In the genomic region with DNA sequence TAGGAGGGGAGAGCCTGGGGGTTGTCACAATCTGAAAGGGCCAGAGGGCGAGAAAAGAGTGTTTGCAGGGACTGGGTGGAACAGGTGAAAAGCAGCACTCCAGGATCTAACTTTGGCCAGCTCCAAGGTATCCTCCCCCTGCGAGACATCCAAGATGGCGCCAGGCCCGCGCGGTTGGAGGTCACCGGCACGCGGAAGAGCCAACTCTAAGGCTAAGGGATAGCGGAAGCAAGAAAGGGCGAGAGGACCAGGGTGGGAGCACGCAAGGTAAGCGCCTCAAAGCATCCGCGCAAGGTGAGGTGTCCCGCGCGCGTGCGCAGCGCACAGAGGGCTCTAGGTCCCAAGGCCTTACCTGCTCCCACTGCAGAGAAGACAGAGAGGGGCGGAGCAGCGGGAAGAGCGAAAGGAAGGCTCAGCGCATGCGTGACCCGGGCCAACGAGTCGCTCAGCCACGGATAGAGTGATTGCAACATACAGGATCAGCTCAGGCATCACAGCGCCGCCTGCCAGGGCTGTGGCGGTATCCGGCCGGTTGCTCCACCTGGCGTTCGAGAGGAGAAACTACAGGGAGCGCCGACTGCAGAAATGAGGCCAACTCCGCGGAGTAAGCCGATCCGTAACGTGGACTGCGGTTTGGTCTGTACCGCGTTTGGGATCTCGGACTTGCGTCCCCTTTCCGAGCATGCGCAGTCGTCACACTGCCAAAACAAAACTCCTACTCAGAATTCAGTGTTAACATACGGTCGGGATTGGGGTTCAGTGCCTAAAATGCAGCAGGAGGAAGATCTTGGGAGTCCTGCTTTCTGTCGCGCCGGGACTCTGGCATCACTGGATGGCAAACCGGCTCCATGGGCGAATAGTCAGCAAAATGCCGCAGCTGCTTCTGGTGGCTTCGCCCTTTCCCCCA, we compare ENCODE assay signal across 8 cellular contexts. TPM values are rescaled to one million over a fixed set of nuclear protein-coding genes. Genes with fewer than 3 reads are reported as not detected.
DNase-seq lines count a peak whose midpoint lies in the region; ATAC-seq and TF ChIP-seq lines count a peak whose summit lies in the region.

A gene (minus strand): TSS at position 383 of the 907 bp plus-strand sequence. CDS start 3,469 bp downstream, outside the sequence.

- peaks cover 11% of the 10 kb centered on the region for H3K36me3 ChIP-seq in CD8-positive, alpha-beta memory T cell (ENCODE audit: insufficient read depth, low read length)
- peaks cover 0 to 13% (median 7%) of the 10 kb centered on the region in 4 donors for H3K36me3 ChIP-seq in right lobe of liver

- peak within 1 kb of the TSS; percentile 69 for H3K27ac ChIP-seq in CD8-positive, alpha-beta memory T cell (ENCODE audit: low read depth, low read length)
- H3K27ac ChIP-seq in dorsolateral prefrontal cortex (peak within 1 kb of the TSS; percentile 89 to 100 (median 99)), right lobe of liver (peak within 1 kb of the TSS; percentile 82 to 92 (median 90))

- no peaks in the 10 kb centered on the region for H3K9me3 ChIP-seq in CD8-positive, alpha-beta memory T cell (ENCODE audit: low read length)
- no peaks in the 10 kb centered on the region for H3K9me3 ChIP-seq in right lobe of liver

- WGBS in right lobe of liver (ENCODE audit: insufficient coverage, low coverage, low lambda C conversion rate, missing lambda C conversion rate), result 2% methylated on average over 44 of the region's 61 CpGs

- intact Hi-C loops in activated CD4-positive, alpha-beta memory T cell treated with anti-CD3 and anti-CD28 coated beads for 36 hours (cut with micrococcal nuclease), result loop anchor here (1.0 to 5.0 kb wide), 6 partner anchors 50 to 224 kb away; a partner anchor contains a TSS
- intact Hi-C loops in dorsolateral prefrontal cortex (cut with DNase I) (loop anchor here (1.0 to 2.0 kb wide), 8 partner anchors 17 to 175 kb away; a partner anchor contains a TSS), right lobe of liver (cut with DNase I) (loop anchor here in 1 of 2 donors (10.0 kb wide), 1 partner anchor 131 kb away; no protein-coding TSS in a partner anchor)

- peak within 1 kb of the TSS; percentile 81 to 98 (median 96) for H3K27ac Mint-ChIP-seq in CD8-positive, alpha-beta memory T cell
- H3K27ac Mint-ChIP-seq in activated CD4-positive, alpha-beta memory T cell treated with anti-CD3 and anti-CD28 coated beads for 36 hours, result peak within 1 kb of the TSS; percentile 89

- H3K4me3 ChIP-seq in CD8-positive, alpha-beta memory T cell (ENCODE audit: low read length), result peak within 1 kb of the TSS; percentile 84
- peak within 1 kb of the TSS; percentile 61 to 97 (median 85) for H3K4me3 ChIP-seq in dorsolateral prefrontal cortex
- H3K4me3 ChIP-seq in right lobe of liver, result peak within 1 kb of the TSS; percentile 64 to 88 (median 83)

- H3K4me1 Mint-ChIP-seq in CD8-positive, alpha-beta memory T cell, result peaks cover 39 to 51% (median 39%) of the 10 kb centered on the region in 3 donors
- H3K4me1 Mint-ChIP-seq in activated CD4-positive, alpha-beta memory T cell treated with anti-CD3 and anti-CD28 coated beads for 36 hours (ENCODE audit: low read depth), result peaks cover 26% of the 10 kb centered on the region

- ATAC-seq in GM19452 (IDR thresholded peaks at IDR 0.05; ENCODE audit: unreplicated experiment) (peak; percentile 95), right lobe of liver (peak; percentile 94 to 98 (median 96))

- DNase-seq in CD8-positive, alpha-beta memory T cell, result peak; percentile 95 to 98 (median 97)
- DNase-seq in HK-2 (ENCODE audit: unreplicated experiment) (peak; percentile 98), NCI-H82 treated with DMSO at 0.1 percent for 48 hours (lab: John Stamatoyannopoulos, UW; ENCODE audit: unreplicated experiment) (peak; percentile 98), dorsolateral prefrontal cortex (peak; percentile 95 to 98 (median 96)), right lobe of liver (peak; percentile 96 to 98 (median 98))
- DNase-seq in activated CD4-positive, alpha-beta memory T cell treated with anti-CD3 and anti-CD28 coated beads for 36 hours, result peak; percentile 98
- peak; percentile 96 to 98 for DNase-seq in stimulated activated CD4-positive, alpha-beta T cell treated with anti-CD3 and anti-CD28 coated beads, Interleukin-4, amount 100 ng/mL, for 4 hours

- peaks cover 19% of the 10 kb centered on the region for H3K4me1 ChIP-seq in CD8-positive, alpha-beta memory T cell (ENCODE audit: insufficient read depth, low read length)
- H3K4me1 ChIP-seq in right lobe of liver, result peaks cover 0 to 8% (median 0%) of the 10 kb centered on the region in 4 donors

- peak; percentile 62 for TF ChIP-seq POLR2A in right lobe of liver (IDR thresholded peaks at IDR 0.05)

- no peaks in the 10 kb centered on the region for H3K9me3 Mint-ChIP-seq in CD8-positive, alpha-beta memory T cell
- H3K9me3 Mint-ChIP-seq in activated CD4-positive, alpha-beta memory T cell treated with anti-CD3 and anti-CD28 coated beads for 36 hours, result no peaks in the 10 kb centered on the region

- peak within 1 kb of the TSS; percentile 87 to 98 (median 96) for H3K4me3 Mint-ChIP-seq in CD8-positive, alpha-beta memory T cell
- peak within 1 kb of the TSS; percentile 81 for H3K4me3 Mint-ChIP-seq in activated CD4-positive, alpha-beta memory T cell treated with anti-CD3 and anti-CD28 coated beads for 36 hours

- H3K36me3 Mint-ChIP-seq in CD8-positive, alpha-beta memory T cell, result peaks cover 4 to 32% (median 10%) of the 10 kb centered on the region in 3 donors
- H3K36me3 Mint-ChIP-seq in activated CD4-positive, alpha-beta memory T cell treated with anti-CD3 and anti-CD28 coated beads for 36 hours, result peaks cover 28% of the 10 kb centered on the region

- POLR2A ChIA-PET in CD8-positive, alpha-beta memory T cell (lab: Charles Lee), result interaction anchor here (0.6 to 1.8 kb wide), 6 partner anchors 50 to 222 kb away, joined by 3 to 6 read pairs (median 4); a partner anchor contains a TSS
- POLR2A ChIA-PET in activated CD4-positive, alpha-beta memory T cell treated with anti-CD3 and anti-CD28 coated beads for 36 hours (lab: Charles Lee), result interaction anchor here (0.5 to 1.9 kb wide), 16 partner anchors 9 to 175 kb away, joined by 3 to 10 read pairs (median 3); a partner anchor contains a TSS

- CTCF ChIA-PET in CD8-positive, alpha-beta memory T cell (lab: Charles Lee), result interaction anchor here (0.7 to 2.9 kb wide), 19 partner anchors 9 to 167 kb away, joined by 3 to 18 read pairs (median 4); a partner anchor contains a TSS
- CTCF ChIA-PET in activated CD4-positive, alpha-beta memory T cell treated with anti-CD3 and anti-CD28 coated beads for 36 hours (lab: Charles Lee), result interaction anchor here (0.6 to 7.1 kb wide), 44 partner anchors 8 to 351 kb away, joined by 3 to 132 read pairs (median 4); a partner anchor contains a TSS

- peaks cover 17 to 20% of the 10 kb centered on the region in 2 donors for H3K27me3 Mint-ChIP-seq in CD8-positive, alpha-beta memory T cell
- H3K27me3 Mint-ChIP-seq in activated CD4-positive, alpha-beta memory T cell treated with anti-CD3 and anti-CD28 coated beads for 36 hours, result peaks cover 19% of the 10 kb centered on the region

- TF ChIP-seq CTCF in dorsolateral prefrontal cortex (IDR thresholded peaks at IDR 0.05 in 54 of 56, conservative IDR thresholded peaks at IDR 0.05 in 2 of 56; ENCODE audit: low read depth in 1 of 56, partially characterized antibody in 56 of 56) (peak; percentile 98 to 100 (median 100)), right lobe of liver (IDR thresholded peaks at IDR 0.05) (peak; percentile 98 to 100 (median 99))

- H3K27me3 ChIP-seq in CD8-positive, alpha-beta memory T cell (ENCODE audit: insufficient read depth, low read length, poor library complexity, severe bottlenecking), result peaks cover 8% of the 10 kb centered on the region
- H3K27me3 ChIP-seq in dorsolateral prefrontal cortex (no peaks in the 10 kb centered on the region), right lobe of liver (no peaks in the 10 kb centered on the region)

RNA-seq across cellular contexts. Expression of the gene that starts here (rescaled TPM):
- 100 to 1,000 TPM; 342 to 350 TPM for total RNA-seq in CD8-positive, alpha-beta memory T cell
- polyA plus RNA-seq in CD8-positive, alpha-beta memory T cell, result 529 TPM
- 100 to 1,000 TPM; 378 TPM for total RNA-seq in activated CD4-positive, alpha-beta memory T cell treated with anti-CD3 and anti-CD28 coated beads for 36 hours
- total RNA-seq in dorsolateral prefrontal cortex, result 100 to 1,000 TPM; 147 to 261 (median 203) TPM
- 100 to 1,000 TPM; 122 to 160 (median 135) TPM for total RNA-seq in right lobe of liver

Comparison
In these comparisons a context has a peak if more than half of its experiments do, and no peak if none do; other contexts are left out.
1. Peak in every context shown above with its lines: DNase-seq, ATAC-seq, H3K4me3 ChIP-seq and H3K27ac ChIP-seq.